8 cellular contexts compared by ENCODE assay signal in the genomic region with DNA sequence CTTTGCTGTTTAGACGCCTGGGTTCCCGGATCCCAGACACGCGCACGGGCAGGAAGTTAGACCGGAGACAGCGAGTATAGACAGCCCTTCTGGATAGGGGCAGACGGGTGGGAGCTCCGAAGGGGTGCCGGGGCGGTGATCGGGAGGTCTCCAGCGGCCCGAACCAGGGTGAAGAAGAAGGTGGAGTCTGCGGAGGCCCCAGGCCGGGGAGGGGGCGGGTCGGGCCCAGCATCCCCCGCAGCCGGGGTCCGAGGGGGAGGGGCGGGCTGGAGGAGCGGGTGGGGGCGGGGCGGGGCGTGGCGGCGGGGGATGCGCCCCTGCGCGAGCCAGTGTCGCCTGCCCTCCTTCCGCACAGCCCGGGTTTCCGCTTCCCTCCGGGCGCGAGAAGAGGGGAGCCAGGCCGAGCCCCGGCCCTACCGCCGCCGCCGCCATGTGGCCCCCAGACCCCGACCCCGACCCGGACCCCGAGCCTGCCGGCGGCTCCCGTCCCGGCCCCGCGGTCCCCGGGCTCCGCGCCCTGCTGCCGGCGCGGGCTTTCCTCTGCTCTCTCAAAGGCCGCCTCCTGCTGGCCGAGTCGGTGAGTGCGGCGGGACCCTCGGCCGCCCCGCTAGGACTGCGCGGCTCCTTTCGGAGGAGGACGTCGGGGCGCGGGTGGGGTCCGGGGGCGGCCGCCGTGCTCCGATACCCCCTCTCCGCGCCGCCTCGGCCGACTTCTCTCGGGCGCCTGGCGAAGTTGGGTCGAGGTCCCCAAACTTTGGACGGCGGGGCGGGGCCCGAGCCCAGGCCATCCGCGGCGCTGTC. TPM values are rescaled to one million over a fixed set of nuclear protein-coding genes. Genes with fewer than 3 reads are reported as not detected.
A peak's percentile ranks its signal among the peaks of the same experiment; 100 is the strongest.
DNase-seq lines count a peak whose midpoint lies in the region; ATAC-seq, FAIRE-seq and TF ChIP-seq lines count a peak whose summit lies in the region.

A gene with protein sequence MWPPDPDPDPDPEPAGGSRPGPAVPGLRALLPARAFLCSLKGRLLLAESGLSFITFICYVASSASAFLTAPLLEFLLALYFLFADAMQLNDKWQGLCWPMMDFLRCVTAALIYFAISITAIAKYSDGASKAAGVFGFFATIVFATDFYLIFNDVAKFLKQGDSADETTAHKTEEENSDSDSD (plus strand): TSS at position 329 of the 801 bp plus-strand sequence. CDS start 102 bp downstream, at position 431.

- H3K27ac ChIP-seq in endothelial cell of umbilical vein (ENCODE audit: insufficient read depth, low read depth, low read length) (peak within 1 kb of the TSS; percentile 73), mucosa of rectum (ENCODE audit: low read depth in 2 of 2, low read length in 2 of 2) (peak within 1 kb of the TSS; percentile 47 to 67)

- H3K9ac ChIP-seq in endothelial cell of umbilical vein (replicated peaks; ENCODE audit: extremely low read depth, insufficient read depth, low read length): peak within 1 kb of the TSS; percentile 90
- H3K9ac ChIP-seq in mucosa of rectum (ENCODE audit: low read depth in 1 of 2, low read length in 2 of 2): peak within 1 kb of the TSS; percentile 64 to 72

- CTCF ChIA-PET in endothelial cell of umbilical vein (lab: Charles Lee): interaction anchor here (0.6 to 2.0 kb wide), 19 partner anchors 9 to 897 kb away, joined by 3 to 28 read pairs (median 4); a partner anchor contains a TSS

- peaks cover 30% of the 10 kb centered on the region for H3K79me2 ChIP-seq in endothelial cell of umbilical vein (ENCODE audit: control insufficient read depth, insufficient read depth, low read length)

- POLR2A ChIA-PET in endothelial cell of umbilical vein (lab: Charles Lee): no interaction called here

- no peaks in the 10 kb centered on the region for H3K9me1 ChIP-seq in endothelial cell of umbilical vein (replicated peaks; ENCODE audit: control insufficient read depth, extremely low read depth, insufficient read depth, low read length)

- dilution Hi-C loops in endothelial cell of umbilical vein (cut with MboI; ENCODE audit: extremely low pct_ligation_motif_present, low sequenced_read_pairs): no loop called here

- peak; percentile 5 for DNase-seq in DMS153 (lab: John Stamatoyannopoulos, UW)
- no peak for DNase-seq in DMS153 treated with DMSO at 0.1 percent for 48 hours (lab: John Stamatoyannopoulos, UW; ENCODE audit: unreplicated experiment)
- DNase-seq in NCI-H748 (lab: John Stamatoyannopoulos, UW; ENCODE audit: unreplicated experiment): peak; percentile 70
- DNase-seq in activated CD8-positive, alpha-beta memory T cell treated with anti-CD3 and anti-CD28 coated beads for 48 hours (ENCODE audit: low read depth in 2 of 3, low spot score in 2 of 3): peak; percentile 45 to 81 (median 63)
- DNase-seq in endothelial cell of umbilical vein (ENCODE audit: low read depth, low spot score): peak; percentile 63
- peak; percentile 42 to 70 for DNase-seq in stimulated activated CD8-positive, alpha-beta memory T cell treated with anti-CD3 and anti-CD28 coated beads, Interleukin-7, amount 100 ng/mL, for 4 hours (ENCODE audit: low read depth in 2 of 2)

- H2AFZ ChIP-seq in endothelial cell of umbilical vein (ENCODE audit: low read depth, low read length): peak within 1 kb of the TSS; percentile 32

- TF ChIP-seq POLR2A in endothelial cell of umbilical vein (IDR thresholded peaks at IDR 0.05; ENCODE audit: low read depth, low read length): peak; percentile 18

- intact Hi-C loops in endothelial cell of umbilical vein (cut with micrococcal nuclease): loop anchor here (1.0 to 5.0 kb wide), 7 partner anchors 40 to 198 kb away; a partner anchor contains a TSS

- H3K36me3 ChIP-seq in endothelial cell of umbilical vein (ENCODE audit: control insufficient read depth in 2 of 2, extremely low read depth in 1 of 2, insufficient read depth in 2 of 2, low read length in 2 of 2) (peaks cover 0 to 8% of the 10 kb centered on the region in 2 experiments), mucosa of rectum (ENCODE audit: control insufficient read depth in 2 of 2, insufficient read depth in 2 of 2, low read length in 2 of 2) (peaks cover 4 to 10% of the 10 kb centered on the region in 2 donors)

- peak; percentile 42 to 76 for TF ChIP-seq CTCF in endothelial cell of umbilical vein (IDR thresholded peaks at IDR 0.05; ENCODE audit: extremely low read depth in 1 of 2, insufficient read depth in 1 of 2, low read depth in 1 of 2, low read length in 2 of 2)

- no peaks in the 10 kb centered on the region for H3K9me3 ChIP-seq in endothelial cell of umbilical vein (replicated peaks; ENCODE audit: control insufficient read depth, insufficient read depth, low read length)
- no peaks in the 10 kb centered on the region for H3K9me3 ChIP-seq in mucosa of rectum (ENCODE audit: control insufficient read depth in 2 of 2, low read length in 2 of 2)

- TSS peak; percentile 22 for BruUV-seq in endothelial cell of umbilical vein (replicated peaks; lab: Mats Ljungman, UMichigan)

- H3K4me1 ChIP-seq in endothelial cell of umbilical vein (ENCODE audit: control insufficient read depth, extremely low read depth, insufficient read depth, low read length): peaks cover 17% of the 10 kb centered on the region
- peaks cover 6 to 11% of the 10 kb centered on the region in 2 donors for H3K4me1 ChIP-seq in mucosa of rectum (ENCODE audit: control insufficient read depth in 2 of 2, insufficient read depth in 2 of 2, low read length in 2 of 2)

- peak within 1 kb of the TSS; percentile 60 for H3K4me2 ChIP-seq in endothelial cell of umbilical vein (ENCODE audit: insufficient read depth, low read length)

- peak; percentile 46 for ATAC-seq in HG02884 (IDR thresholded peaks at IDR 0.05; ENCODE audit: unreplicated experiment)

- H3K4me3 ChIP-seq in endothelial cell of umbilical vein (replicated peaks in 1 of 3; ENCODE audit: insufficient read depth in 1 of 3, low read depth in 1 of 3, low read length in 3 of 3) (peak within 1 kb of the TSS; percentile 64 to 91 (median 76)), mucosa of rectum (ENCODE audit: low read length in 2 of 2) (peak within 1 kb of the TSS; percentile 71 to 75)

- H4K20me1 ChIP-seq in endothelial cell of umbilical vein (replicated peaks; ENCODE audit: control insufficient read depth, extremely low read depth, insufficient read depth, low read length): no peaks in the 10 kb centered on the region

- FAIRE-seq in endothelial cell of umbilical vein (lab: Jason Lieb, UNC): peak; percentile 68

- H3K27me3 ChIP-seq in endothelial cell of umbilical vein (ENCODE audit: control insufficient read depth in 2 of 2, insufficient read depth in 2 of 2, low read length in 2 of 2): no peaks in the 10 kb centered on the region
- H3K27me3 ChIP-seq in mucosa of rectum (ENCODE audit: control insufficient read depth in 2 of 2, insufficient read depth in 2 of 2, low read length in 2 of 2): peaks cover 3 to 6% of the 10 kb centered on the region in 2 donors

TF ChIP-seq in endothelial cell of umbilical vein, 7 proteins besides CTCF, POLR2A, EP300 and RAD21:
- TF ChIP-seq, protein P1, sequence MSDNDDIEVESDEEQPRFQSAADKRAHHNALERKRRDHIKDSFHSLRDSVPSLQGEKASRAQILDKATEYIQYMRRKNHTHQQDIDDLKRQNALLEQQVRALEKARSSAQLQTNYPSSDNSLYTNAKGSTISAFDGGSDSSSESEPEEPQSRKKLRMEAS (IDR thresholded peaks at IDR 0.05; ENCODE audit: insufficient read depth, insufficient read length): no peak
- TF ChIP-seq POLR2AphosphoS5 (IDR thresholded peaks at IDR 0.05; ENCODE audit: insufficient read depth, low read depth, low read length): peak; percentile 64

RNA-seq across cellular contexts. Expression of the gene that starts here (rescaled TPM):
- 83.6 and 90.5 TPM in 2 replicates for total RNA-seq in endothelial cell of umbilical vein
- polyA plus RNA-seq in endothelial cell of umbilical vein: 86.2 and 104 TPM in 2 replicates
- polyA plus RNA-seq in endothelial cell of umbilical vein (2011; cell fraction: cytosol; rRNA removed): 74.9 and 81.6 TPM in 2 replicates
- polyA plus RNA-seq in endothelial cell of umbilical vein (2011; cell fraction: nucleus; rRNA removed): 43.1 and 45.5 TPM in 2 replicates
- polyA plus RNA-seq in endothelial cell of umbilical vein (2012): 66.2 and 95.6 TPM in 2 replicates
- 75.2 and 81.4 TPM in 2 replicates for polyA minus RNA-seq in endothelial cell of umbilical vein
- polyA minus RNA-seq in endothelial cell of umbilical vein (2011; cell fraction: cytosol; rRNA and poly(A)+ RNA removed): not detected
- 12.5 and 16.8 TPM in 2 replicates for polyA minus RNA-seq in endothelial cell of umbilical vein (2011; cell fraction: nucleus; rRNA and poly(A)+ RNA removed)
